19 cellular contexts compared by ENCODE assay signal in genomic region chr5:13569088-13569715, GRCh38.
DNase-seq lines count a peak whose midpoint lies in the region; ATAC-seq, FAIRE-seq and TF ChIP-seq lines count a peak whose summit lies in the region.
"Had no signal": no experiment of that assay in that cellular context is flagged by ENCODE, and none has a peak within 500 bp of the region (broad histone marks: within the 10 kb centered on the region; RNA-seq: fewer than 3 reads in every experiment).

No MANE protein-coding gene starts in this region.

- WGBS in HepG2 (ENCODE audit: low lambda C conversion rate): 25% methylated on average over 3 of the region's 3 CpGs
- WGBS in right lobe of liver (ENCODE audit: insufficient coverage, low coverage, low lambda C conversion rate, missing lambda C conversion rate): 77% methylated on average over 3 of the region's 3 CpGs

- H3K27ac Mint-ChIP-seq in stimulated activated memory B cell treated with anti-CD40 and anti-IgM and Interleukin-4, amounts not matched to agents 10 μg/mL and 1 μg/mL and 100 μg/mL, for 72 hours: no peak overlapping the region
- H3K27ac Mint-ChIP-seq: B cell; CD8-positive, alpha-beta T cell had no signal

- peaks cover 76% of the 10 kb centered on the region for H3K9me3 ChIP-seq in HepG2 (ENCODE audit: low read length)
- H3K9me3 ChIP-seq in right lobe of liver: no peaks in the 10 kb centered on the region
- H3K9me3 ChIP-seq: Caco-2, HAP-1 had no signal

- no peaks in the 10 kb centered on the region for H3K27me3 Mint-ChIP-seq in stimulated activated memory B cell treated with anti-CD40 and anti-IgM and Interleukin-4, amounts not matched to agents 10 μg/mL and 1 μg/mL and 100 μg/mL, for 72 hours
- H3K27me3 Mint-ChIP-seq: B cell had no signal

- intact Hi-C loops in HepG2 (cut with micrococcal nuclease; ENCODE audit: unreplicated experiment) (no loop called here), right lobe of liver (cut with DNase I) (no loop called here)

- in situ Hi-C loops in HepG2 (cut with HindIII; ENCODE audit: extremely low pct_ligation_motif_present, low pct_unique_long_range_greater_than_20kb): no loop called here

- BruUV-seq in HepG2 (replicated peaks; lab: Mats Ljungman, UMichigan): no TSS peak

- no peak overlapping the region for H3K4me2 ChIP-seq in HepG2 (ENCODE audit: low read depth, low read length)
- H3K4me2 ChIP-seq: BLaER1 treated with 17β-estradiol and CSF1 and Interleukin-3, amounts not matched to agents 10 nM and 100 nM had no signal

- TF ChIP-seq CTCF in HepG2 (CRISPR knock-in tag; IDR thresholded peaks at IDR 0.05): no peak
- TF ChIP-seq CTCF in right lobe of liver (IDR thresholded peaks at IDR 0.05): no peak
- TF ChIP-seq CTCF in foreskin keratinocyte (conservative IDR thresholded peaks at IDR 0.05): no peak

- H3K4me1 Mint-ChIP-seq in stimulated activated memory B cell treated with anti-CD40 and anti-IgM and Interleukin-4, amounts not matched to agents 10 μg/mL and 1 μg/mL and 100 μg/mL, for 72 hours: no peaks in the 10 kb centered on the region
- H3K4me1 Mint-ChIP-seq: B cell had no signal

- TF ChIP-seq RAD21 in HepG2 (CRISPR knock-in tag; IDR thresholded peaks at IDR 0.05): no peak

- H3K9ac ChIP-seq in HepG2 (ENCODE audit: insufficient read depth, low read depth, low read length): no peak overlapping the region
- H3K9ac ChIP-seq: BLaER1 treated with 17β-estradiol and CSF1 and Interleukin-3, amounts not matched to agents 10 nM and 100 nM had no signal

- H3K4me1 ChIP-seq in HepG2 (ENCODE audit: insufficient read depth, low read length): no peaks in the 10 kb centered on the region
- no peaks in the 10 kb centered on the region for H3K4me1 ChIP-seq in right lobe of liver
- peaks cover 21% of the 10 kb centered on the region for H3K4me1 ChIP-seq in foreskin keratinocyte
- H3K4me1 ChIP-seq: BLaER1 treated with 17β-estradiol and CSF1 and Interleukin-3, amounts not matched to agents 10 nM and 100 nM; HAP-1 had no signal

- no peak for TF ChIP-seq POLR2A in HepG2 (IDR thresholded peaks at IDR 0.05; ENCODE audit: insufficient read depth in 1 of 2, low read depth in 2 of 2, low read length in 2 of 2)
- TF ChIP-seq POLR2A in right lobe of liver (IDR thresholded peaks at IDR 0.05): no peak

- no peak overlapping the region for H3K27ac ChIP-seq in HepG2 (ENCODE audit: extremely low read length, insufficient read depth, low read length)
- no peak overlapping the region for H3K27ac ChIP-seq in right lobe of liver
- H3K27ac ChIP-seq in foreskin keratinocyte: peak overlapping the region; percentile 40
- H3K27ac ChIP-seq: BLaER1 treated with 17β-estradiol and CSF1 and Interleukin-3, amounts not matched to agents 10 nM and 100 nM had no signal

- no peaks in the 10 kb centered on the region for H3K79me2 ChIP-seq in HepG2 (ENCODE audit: insufficient read depth, low read length)

- no peaks in the 10 kb centered on the region; a peak in 1 of 5 replicates for H3K27me3 ChIP-seq in HepG2 (ENCODE audit: control insufficient read depth in 1 of 2, insufficient read depth in 2 of 2, low read length in 2 of 2)
- no peaks in the 10 kb centered on the region for H3K27me3 ChIP-seq in right lobe of liver
- no peaks in the 10 kb centered on the region for H3K27me3 ChIP-seq in foreskin keratinocyte
- H3K27me3 ChIP-seq: BLaER1 treated with 17β-estradiol and CSF1 and Interleukin-3, amounts not matched to agents 10 nM and 100 nM had no signal

- POLR2A ChIA-PET in HepG2 (lab: Yijun Ruan, JAX): no interaction called here

- no peak for DNase-seq in HepG2 (ENCODE audit: low spot score)
- no peak for DNase-seq in right lobe of liver
- no peak for DNase-seq in RCC 7860 (ENCODE audit: low spot score)
- no peak for DNase-seq in foreskin keratinocyte
- no peak for DNase-seq in urothelium cell line (ENCODE audit: low spot score)
- DNase-seq in stimulated activated CD4-positive, alpha-beta T cell treated with anti-CD3 and anti-CD28 coated beads, Interleukin-12 subunit alpha, Interleukin-12 subunit beta, amount 100 ng/mL, for 4 hours: no peak
- DNase-seq in NCI-H2196 (lab: John Stamatoyannopoulos, UW; ENCODE audit: unreplicated experiment): no peak
- DNase-seq: 8988T; Caco-2; CD8-positive, alpha-beta T cell had no signal

- TF ChIP-seq EP300 in HepG2 (IDR thresholded peaks at IDR 0.05; ENCODE audit: low read depth in 2 of 2, low read length in 2 of 2): no peak
- no peak for TF ChIP-seq EP300 in HepG2 (CRISPR knock-in tag; IDR thresholded peaks at IDR 0.05; ENCODE audit: borderline replicate concordance)

- no peak overlapping the region for H2AFZ ChIP-seq in HepG2 (ENCODE audit: low read length)

- H3K36me3 ChIP-seq in HepG2 (replicated peaks in 1 of 2; ENCODE audit: control insufficient read depth in 1 of 2, insufficient read depth in 2 of 2, low read length in 2 of 2): no peaks in the 10 kb centered on the region
- H3K36me3 ChIP-seq in right lobe of liver: no peaks in the 10 kb centered on the region
- H3K36me3 ChIP-seq: BLaER1 treated with 17β-estradiol and CSF1 and Interleukin-3, amounts not matched to agents 10 nM and 100 nM; HAP-1 had no signal

- H3K4me3 ChIP-seq in HepG2 (replicated peaks in 1 of 3; ENCODE audit: insufficient read depth in 1 of 3, low read depth in 2 of 3, low read length in 3 of 3) (no peak overlapping the region), right lobe of liver (no peak overlapping the region)
- H3K4me3 ChIP-seq: BLaER1 treated with 17β-estradiol and CSF1 and Interleukin-3, amounts not matched to agents 10 nM and 100 nM; HAP-1 had no signal

- no peak overlapping the region for H3K4me3 Mint-ChIP-seq in stimulated activated memory B cell treated with anti-CD40 and anti-IgM and Interleukin-4, amounts not matched to agents 10 μg/mL and 1 μg/mL and 100 μg/mL, for 72 hours
- H3K4me3 Mint-ChIP-seq: B cell; CD8-positive, alpha-beta T cell had no signal

- H3K9me3 Mint-ChIP-seq in stimulated activated memory B cell treated with anti-CD40 and anti-IgM and Interleukin-4, amounts not matched to agents 10 μg/mL and 1 μg/mL and 100 μg/mL, for 72 hours: peaks cover 2% of the 10 kb centered on the region

- CTCF ChIA-PET in HepG2 (lab: Yijun Ruan, JAX; ENCODE audit: low intra/inter-chr PET ratio, low total read pairs): no interaction called here

- no peaks in the 10 kb centered on the region for H4K20me1 ChIP-seq in HepG2 (ENCODE audit: insufficient read depth, low read length)
- H4K20me1 ChIP-seq: BLaER1 treated with 17β-estradiol and CSF1 and Interleukin-3, amounts not matched to agents 10 nM and 100 nM had no signal

- ATAC-seq in HepG2 (no peak), right lobe of liver (no peak), foreskin keratinocyte (no peak)
- no peak for ATAC-seq in stimulated activated memory B cell treated with anti-CD40 and anti-IgM and Interleukin-4, amounts not matched to agents 10 μg/mL and 1 μg/mL and 100 μg/mL, for 72 hours
- ATAC-seq: CD8-positive, alpha-beta T cell had no signal

- FAIRE-seq in HepG2 (lab: Jason Lieb, UNC): no peak
- FAIRE-seq in RCC 7860 (lab: Jason Lieb, UNC): peak; percentile 27
- FAIRE-seq in urothelium cell line (lab: Jason Lieb, UNC): peak; percentile 58
- FAIRE-seq: D721Med, G401.6, GM12891, GM19239, H1 had no signal

- H3K36me3 Mint-ChIP-seq in stimulated activated memory B cell treated with anti-CD40 and anti-IgM and Interleukin-4, amounts not matched to agents 10 μg/mL and 1 μg/mL and 100 μg/mL, for 72 hours: no peaks in the 10 kb centered on the region
- H3K36me3 Mint-ChIP-seq: CD8-positive, alpha-beta T cell had no signal

TF ChIP-seq in HepG2, 621 proteins besides CTCF, POLR2A, EP300 and RAD21:
- peak; percentile 65 to 81 for TF ChIP-seq MAFK (conservative IDR thresholded peaks at IDR 0.05 in 1 of 2, IDR thresholded peaks at IDR 0.05 in 1 of 2; ENCODE audit: low read length in 2 of 2)
- no peak for TF ChIP-seq PAX8 (CRISPR knock-in tag; IDR thresholded peaks at IDR 0.05; ENCODE audit: borderline replicate concordance)
- TF ChIP-seq MAFF (IDR thresholded peaks at IDR 0.05; ENCODE audit: low read depth, low read length): peak; percentile 72
